ENCODE assay signal across 17 cellular contexts in genomic region chr14:90049390-90049789, GRCh38. TPM values are rescaled to one million over a fixed set of nuclear protein-coding genes. Genes with fewer than 3 reads are reported as not detected.
DNase-seq lines count a peak whose midpoint lies in the region; ATAC-seq and TF ChIP-seq lines count a peak whose summit lies in the region.
"Had no signal": no experiment of that assay in that cellular context is flagged by ENCODE, and none has a peak within 500 bp of the region (broad histone marks: within the 10 kb centered on the region; RNA-seq: fewer than 3 reads in every experiment).

No MANE protein-coding gene starts in this region.

- no peak overlapping the region for H3K27ac ChIP-seq in RWPE2 (ENCODE audit: poor library complexity, severe bottlenecking)
- H3K27ac ChIP-seq: C4-2B, PC-9 had no signal

- no peaks in the 10 kb centered on the region for H3K4me1 Mint-ChIP-seq in glutamatergic neuron (ENCODE audit: low read depth, unreplicated experiment)

- no peak overlapping the region for H3K4me3 Mint-ChIP-seq in glutamatergic neuron (ENCODE audit: unreplicated experiment)

- no peaks in the 10 kb centered on the region for H3K27me3 ChIP-seq in BE2C
- no peaks in the 10 kb centered on the region for H3K27me3 ChIP-seq in H7 (ENCODE audit: control insufficient read depth, insufficient read depth, low read length)
- H3K27me3 ChIP-seq in RWPE2 (ENCODE audit: insufficient read depth, poor library complexity, severe bottlenecking): peaks cover 20% of the 10 kb centered on the region

- H3K27me3 Mint-ChIP-seq in glutamatergic neuron (ENCODE audit: unreplicated experiment): no peaks in the 10 kb centered on the region

- H3K4me1 ChIP-seq in BE2C (peaks cover 10% of the 10 kb centered on the region), RWPE2 (ENCODE audit: insufficient read depth, poor library complexity, severe bottlenecking) (peaks cover 3% of the 10 kb centered on the region)

- ATAC-seq in RWPE2 (ENCODE audit: low read depth): 0 out of 3 replicates have a peak, but pooled peaks have one; percentile 24
- ATAC-seq in HG02981 (IDR thresholded peaks at IDR 0.05; ENCODE audit: unreplicated experiment): no peak

- H3K9me3 ChIP-seq in BE2C: no peaks in the 10 kb centered on the region
- no peaks in the 10 kb centered on the region for H3K9me3 ChIP-seq in RWPE2 (ENCODE audit: severe bottlenecking)
- H3K9me3 ChIP-seq: SK-N-SH had no signal

- no peak overlapping the region for H3K4me3 ChIP-seq in BE2C (ENCODE audit: low read depth, low read length)
- H3K4me3 ChIP-seq in H7 (ENCODE audit: insufficient read depth, low read depth, low read length): no peak overlapping the region
- no peak overlapping the region for H3K4me3 ChIP-seq in RWPE2 (ENCODE audit: severe bottlenecking)
- H3K4me3 ChIP-seq: PC-9 had no signal

- H3K27ac Mint-ChIP-seq in glutamatergic neuron (ENCODE audit: unreplicated experiment): no peak overlapping the region

- no peaks in the 10 kb centered on the region; the same call in none of the 2 replicates for H3K36me3 ChIP-seq in BE2C
- H3K36me3 ChIP-seq in H7 (replicated peaks; ENCODE audit: control insufficient read depth, insufficient read depth, low read length): no peaks in the 10 kb centered on the region
- H3K36me3 ChIP-seq in RWPE2 (ENCODE audit: low read depth): no peaks in the 10 kb centered on the region

- peak; percentile 42 for DNase-seq in BE2C
- peak; percentile 39 for DNase-seq in H7
- no peak for DNase-seq in RWPE2 (ENCODE audit: low spot score)
- peak; percentile 43 for DNase-seq in glutamatergic neuron
- DNase-seq in occipital lobe (lab: John Stamatoyannopoulos, UW): no peak
- DNase-seq in stimulated activated naive CD4-positive, alpha-beta T cell treated with Interleukin-2 at 50 U/mL for 16 hours (lab: John Stamatoyannopoulos, UW): no peak
- DNase-seq: DMS153, EL, GOT3, KBM-7, NCI-H1417 treated with DMSO at 0.1 percent for 48 hours, NCI-H2081 treated with DMSO at 0.1 percent for 48 hours, NCI-H226, PC-9, SK-N-SH had no signal

- H3K9me3 Mint-ChIP-seq in glutamatergic neuron (ENCODE audit: unreplicated experiment): peaks cover 2% of the 10 kb centered on the region

- no peak for TF ChIP-seq CTCF in BE2C (IDR thresholded peaks at IDR 0.05; ENCODE audit: low read depth, low read length)
- no peak for TF ChIP-seq CTCF in RWPE2 (IDR thresholded peaks at IDR 0.05; ENCODE audit: poor library complexity, severe bottlenecking)
- no peak for TF ChIP-seq CTCF in glutamatergic neuron (IDR thresholded peaks at IDR 0.05; ENCODE audit: partially characterized antibody, unreplicated experiment)

- no peaks in the 10 kb centered on the region for H3K36me3 Mint-ChIP-seq in glutamatergic neuron (ENCODE audit: unreplicated experiment)

RNA-seq across cellular contexts. Expression of gene KCNK13, which starts 12.4 kb away (rescaled TPM):
- polyA plus RNA-seq in BE2C (2012; ENCODE audit: insufficient read depth, insufficient read length, low read depth): not detected
- total RNA-seq in H7 (2014; rRNA removed; shearing (Covaris generic)): 0.07 and 0.28 TPM in 2 replicates
- total RNA-seq in glutamatergic neuron (ENCODE audit: unreplicated experiment) (not detected), occipital lobe (1.2 TPM)
- total RNA-seq: PC-9 had no signal
- polyA plus RNA-seq: SK-N-SH had no signal

Comparison
In these comparisons a context has a peak if more than half of its experiments do, and no peak if none do; other contexts are left out.
1. DNase-seq: peak in BE2C (single experiment), H7 (single experiment) and glutamatergic neuron (single experiment); none in RWPE2 (single experiment), occipital lobe (single experiment) and stimulated activated naive CD4-positive, alpha-beta T cell treated with Interleukin-2 at 50 U/mL for 16 hours (single experiment).